ENCODE assay signal across 13 cellular contexts in genomic region chr2:111157798-111158197, GRCh38. TPM values are rescaled to one million over a fixed set of nuclear protein-coding genes. Genes with fewer than 3 reads are reported as not detected.
DNase-seq lines count a peak whose midpoint lies in the region; ATAC-seq and TF ChIP-seq lines count a peak whose summit lies in the region.
"Had no signal": no experiment of that assay in that cellular context is flagged by ENCODE, and none has a peak within 500 bp of the region (broad histone marks: within the 10 kb centered on the region; RNA-seq: fewer than 3 reads in every experiment).

No MANE protein-coding gene starts in this region.

- H3K4me1 ChIP-seq in BLaER1 (peaks cover 25% of the 10 kb centered on the region), upper lobe of left lung (peaks cover 11 to 14% (median 12%) of the 10 kb centered on the region in 4 donors)

- no peak for TF ChIP-seq POLR2A in upper lobe of left lung (IDR thresholded peaks at IDR 0.05)

- H3K27ac ChIP-seq in BLaER1 (no peak overlapping the region), coronary artery (no peak overlapping the region), upper lobe of left lung (no peak overlapping the region)
- H3K27ac ChIP-seq: skin epidermis had no signal

- DNase-seq in NCI-H526 treated with DMSO at 0.1 percent for 48 hours (lab: John Stamatoyannopoulos, UW) (peak; percentile 18), NOMO-1 treated with DMSO at 0.1 percent for 48 hours (lab: John Stamatoyannopoulos, UW; ENCODE audit: unreplicated experiment) (no peak), coronary artery (ENCODE audit: low spot score) (no peak), upper lobe of left lung (no peak)
- DNase-seq: C1 segment of cervical spinal cord, NCI-H1048, T-helper 9 cell had no signal

- WGBS in upper lobe of left lung, 2 donors, result 77 to 88% methylated on average over 2 of the region's 2 CpGs

- H3K36me3 ChIP-seq in BLaER1 (peaks cover 91% of the 10 kb centered on the region), upper lobe of left lung (peaks cover 0 to 8% (median 2%) of the 10 kb centered on the region in 4 donors)

- ATAC-seq in GM18909 (IDR thresholded peaks at IDR 0.05; ENCODE audit: poor library complexity, unreplicated experiment), result peak; percentile 61
- ATAC-seq in HG02798 (IDR thresholded peaks at IDR 0.05; ENCODE audit: poor library complexity, unreplicated experiment), result peak; percentile 65
- no peak for ATAC-seq in GM18519 (IDR thresholded peaks at IDR 0.05; ENCODE audit: low FRiP score, unreplicated experiment)
- ATAC-seq in upper lobe of left lung (ENCODE audit: low FRiP score in 2 of 2), result no peak

- H3K4me3 ChIP-seq in BLaER1 (no peak overlapping the region), coronary artery (no peak overlapping the region), upper lobe of left lung (no peak overlapping the region)
- H3K4me3 ChIP-seq: lung, skin epidermis had no signal

- peak overlapping the region; percentile 40; the same call in 1 of the 2 replicates for H3K4me2 ChIP-seq in BLaER1

- no peaks in the 10 kb centered on the region for H3K27me3 ChIP-seq in BLaER1
- H3K27me3 ChIP-seq in upper lobe of left lung, result no peaks in the 10 kb centered on the region

- TF ChIP-seq CTCF in coronary artery (IDR thresholded peaks at IDR 0.05), result no peak
- TF ChIP-seq CTCF in upper lobe of left lung (IDR thresholded peaks at IDR 0.05), result no peak

- H3K9me3 ChIP-seq in BLaER1, result no peaks in the 10 kb centered on the region
- no peaks in the 10 kb centered on the region for H3K9me3 ChIP-seq in upper lobe of left lung

- no peak overlapping the region for H3K9ac ChIP-seq in BLaER1

- no peak for TF ChIP-seq EP300 in upper lobe of left lung (IDR thresholded peaks at IDR 0.05)

- peaks cover 68% of the 10 kb centered on the region for H4K20me1 ChIP-seq in BLaER1

RNA-seq across cellular contexts. Expression of gene BCL2L11, which starts 37.1 kb away (rescaled TPM):
- total RNA-seq in upper lobe of left lung, result 10 to 100 TPM; 14.8 to 76.5 (median 31.4) TPM

Comparison
In these comparisons a context has a peak if more than half of its experiments do, and no peak if none do; other contexts are left out.
1. ATAC-seq: peak in GM18909 (single experiment) and HG02798 (single experiment); none in GM18519 (single experiment) and upper lobe of left lung (0 of 2).